17 cellular contexts compared by ENCODE assay signal in genomic region chr13:97238883-97239282, GRCh38. TPM values are rescaled to one million over a fixed set of nuclear protein-coding genes. Genes with fewer than 3 reads are reported as not detected.
A peak's percentile ranks its signal among the peaks of the same experiment; 100 is the strongest.
DNase-seq lines count a peak whose midpoint lies in the region; ATAC-seq and TF ChIP-seq lines count a peak whose summit lies in the region.
"Had no signal": no experiment of that assay in that cellular context is flagged by ENCODE, and none has a peak within 500 bp of the region (broad histone marks: within the 10 kb centered on the region; RNA-seq: fewer than 3 reads in every experiment).

No MANE protein-coding gene starts in this region.

- no peak for ATAC-seq in heart right ventricle
- ATAC-seq in Right ventricle myocardium superior (ENCODE audit: poor library complexity): no peak

- H3K9me3 ChIP-seq in heart right ventricle: no peaks in the 10 kb centered on the region
- no peaks in the 10 kb centered on the region for H3K9me3 ChIP-seq in adrenal gland (replicated peaks in 1 of 3)
- no peaks in the 10 kb centered on the region for H3K9me3 ChIP-seq in muscle layer of duodenum (ENCODE audit: control insufficient read depth in 1 of 2, low read length in 2 of 2)

- TF ChIP-seq POLR2A in adrenal gland (IDR thresholded peaks at IDR 0.05): no peak

- 81 to 82% methylated on average over 4 of the region's 4 CpGs for WGBS in heart right ventricle, 2 donors
- 81 to 88% (median 87%) methylated on average over 4 of the region's 4 CpGs for WGBS in adrenal gland, 4 donors

- H3K27me3 Mint-ChIP-seq in type B pancreatic cell: no peaks in the 10 kb centered on the region

- TF ChIP-seq CTCF in heart right ventricle (IDR thresholded peaks at IDR 0.05) (no peak), adrenal gland (IDR thresholded peaks at IDR 0.05) (no peak), type B pancreatic cell (conservative IDR thresholded peaks at IDR 0.05) (no peak)

- CTCF ChIA-PET in HEK293T (lab: Yijun Ruan, JAX): no interaction called here

- H3K27ac ChIP-seq in heart right ventricle (peak overlapping the region in 9 of 10 donors; percentile 4 to 88 (median 71)), adrenal gland (peak overlapping the region in 3 of 5 donors; percentile 36 to 46 (median 45)), muscle layer of duodenum (ENCODE audit: low read length) (peak overlapping the region; percentile 17)

- H3K4me1 ChIP-seq in heart right ventricle: peaks cover 28 to 100% (median 98%) of the 10 kb centered on the region in 9 donors
- peaks cover 46 to 96% of the 10 kb centered on the region in 2 donors for H3K4me1 ChIP-seq in adrenal gland (replicated peaks in 1 of 2)
- peaks cover 26 to 67% of the 10 kb centered on the region in 2 donors for H3K4me1 ChIP-seq in muscle layer of duodenum (ENCODE audit: control insufficient read depth in 1 of 2, insufficient read depth in 2 of 2, low read length in 2 of 2)

- H3K27me3 ChIP-seq in heart right ventricle (no peaks in the 10 kb centered on the region), adrenal gland (no peaks in the 10 kb centered on the region), muscle layer of duodenum (ENCODE audit: low read depth, low read length) (no peaks in the 10 kb centered on the region)

- no peak overlapping the region for H3K4me3 Mint-ChIP-seq in type B pancreatic cell
- H3K4me3 Mint-ChIP-seq: T-helper 2 cell treated with Interferon-gamma antibody and Interleukin-4, amounts not matched to agents 5 μg/mL and 100 μg/mL, for 36 hours had no signal

- peaks cover 6% of the 10 kb centered on the region for H3K9me3 Mint-ChIP-seq in type B pancreatic cell
- H3K9me3 Mint-ChIP-seq: activated T-helper 2 cell treated with anti-CD3 and anti-CD28 coated beads, Interferon-gamma antibody, Interleukin-2, Interleukin-4, amounts not matched to agents 10 μg/mL and 5 μg/mL and 100 μg/mL, durations not matched to agents 14 hours and 24 hours and 36 hours; T-helper 2 cell treated with Interferon-gamma antibody and Interleukin-4, amounts not matched to agents 5 μg/mL and 100 μg/mL, for 36 hours had no signal

- peak overlapping the region; percentile 2 for H3K27ac Mint-ChIP-seq in type B pancreatic cell
- H3K27ac Mint-ChIP-seq: T-helper 2 cell treated with Interferon-gamma antibody and Interleukin-4, amounts not matched to agents 5 μg/mL and 100 μg/mL, for 36 hours had no signal

- POLR2A ChIA-PET in HEK293T (lab: Yijun Ruan, JAX): no interaction called here

- H3K36me3 Mint-ChIP-seq in type B pancreatic cell: peaks cover 45% of the 10 kb centered on the region

- peaks cover 0 to 4% (median 0%) of the 10 kb centered on the region in 9 donors for H3K36me3 ChIP-seq in heart right ventricle
- no peaks in the 10 kb centered on the region for H3K36me3 ChIP-seq in adrenal gland (replicated peaks in 1 of 2)
- H3K36me3 ChIP-seq in muscle layer of duodenum (ENCODE audit: control insufficient read depth in 1 of 2, insufficient read depth in 2 of 2, low read length in 2 of 2): no peaks in the 10 kb centered on the region

- DNase-seq in heart right ventricle: no peak
- DNase-seq in Right ventricle myocardium superior: no peak
- DNase-seq in adrenal gland: no peak
- DNase-seq in type B pancreatic cell (ENCODE audit: extremely low spot score, unreplicated experiment): no peak
- DNase-seq in HEK293T (ENCODE audit: extremely low spot score): no peak
- DNase-seq in NCI-H187 treated with DMSO at 0.1 percent for 48 hours (lab: John Stamatoyannopoulos, UW): no peak
- no peak for DNase-seq in activated CD4-positive, CD25-positive, alpha-beta regulatory T cell (lab: John Stamatoyannopoulos, UW)
- DNase-seq: C1 segment of cervical spinal cord, DMS79 treated with DMSO at 0.1 percent for 48 hours, Kasumi-1, mesendoderm, NCI-H1092 treated with DMSO at 0.1 percent for 48 hours, OCI-M1, retina had no signal

- intact Hi-C loops in heart right ventricle (cut with DNase I) (loop anchor here in 1 of 10 donors (5.0 kb wide), 1 partner anchor 38 kb away; no protein-coding TSS in a partner anchor), Right ventricle myocardium superior (cut with DNase I) (no loop called here), adrenal gland (cut with DNase I) (no loop called here)

- H3K4me1 Mint-ChIP-seq in type B pancreatic cell (ENCODE audit: unreplicated experiment): peaks cover 78% of the 10 kb centered on the region

- no peak overlapping the region for H3K4me3 ChIP-seq in heart right ventricle
- H3K4me3 ChIP-seq in adrenal gland: no peak overlapping the region
- H3K4me3 ChIP-seq in muscle layer of duodenum (ENCODE audit: low read depth in 1 of 2, low read length in 2 of 2): no peak overlapping the region

TF ChIP-seq in HEK293T, 16 proteins besides CTCF, POLR2A, EP300 and RAD21:
- TF ChIP-seq CTBP1 (IDR thresholded peaks at IDR 0.05; ENCODE audit: borderline replicate concordance) (no peak), ARNT (IDR thresholded peaks at IDR 0.05) (no peak), NFRKB (IDR thresholded peaks at IDR 0.05) (no peak), FOXA1 (IDR thresholded peaks at IDR 0.05) (no peak), BHLHE40 (IDR thresholded peaks at IDR 0.05; ENCODE audit: borderline replicate concordance) (no peak), SP1 (IDR thresholded peaks at IDR 0.05) (no peak), ZNF384 (IDR thresholded peaks at IDR 0.05) (no peak), FOXM1 (IDR thresholded peaks at IDR 0.05; ENCODE audit: borderline replicate concordance) (no peak), FOXK2 (IDR thresholded peaks at IDR 0.05) (no peak), TARDBP (IDR thresholded peaks at IDR 0.05) (no peak), HDGF (IDR thresholded peaks at IDR 0.05; ENCODE audit: borderline replicate concordance) (no peak), PKNOX1 (IDR thresholded peaks at IDR 0.05) (no peak), SUZ12 (IDR thresholded peaks at IDR 0.05) (no peak), L3MBTL2 (conservative IDR thresholded peaks at IDR 0.05) (no peak), ELF4 (IDR thresholded peaks at IDR 0.05) (no peak), LEF1 (IDR thresholded peaks at IDR 0.05; ENCODE audit: borderline replicate concordance) (no peak)

RNA-seq across cellular contexts. Expression of gene MBNL2, which starts 16.8 kb away (rescaled TPM):
- total RNA-seq in heart right ventricle (10 to 100 TPM; 59.7 to 95.0 (median 85.2) TPM), Right ventricle myocardium superior (69.3 TPM), adrenal gland (100 to 1,000 TPM; 102 to 250 (median 163) TPM), type B pancreatic cell (ENCODE audit: low replicate concordance) (43.7 and 81.7 TPM in 2 replicates)
- polyA plus RNA-seq in heart right ventricle (10 to 100 TPM; 17.2 to 18.7 TPM), adrenal gland (100 to 1,000 TPM in 1 of 3 donors, 10 to 100 TPM in 2; 29.2 to 119 (median 40.2) TPM)

Comparison
In these comparisons a context has a peak if more than half of its experiments do, and no peak if none do; other contexts are left out.
1. H3K27ac ChIP-seq: peak in every context shown above with its lines; median percentile 71 in heart right ventricle; 45 in adrenal gland; 17 in muscle layer of duodenum.